Comparison of ENCODE assay signal across 31 cellular contexts in genomic region chr13:87736849-87737400, GRCh38.
"Had no signal": no experiment of that assay in that cellular context is flagged by ENCODE, and none has a peak within 500 bp of the region (broad histone marks: within the 10 kb centered on the region; RNA-seq: fewer than 3 reads in every experiment).

No MANE protein-coding gene starts in this region.

- H3K4me3 Mint-ChIP-seq: activated B cell treated with CpG ODN at 0.5 μM for 24 hours; activated CD4-positive, alpha-beta T cell treated with anti-CD3 and anti-CD28 coated beads, Interleukin-2, amount 10 ng/mL, durations not matched to agents 24 days and 14 days; activated CD8-positive, alpha-beta memory T cell treated with anti-CD3 and anti-CD28 coated beads, Interleukin-2, amount 10 ng/mL, durations not matched to agents 7 days and 5 days; activated naive CD8-positive, alpha-beta T cell treated with anti-CD3 and anti-CD28 coated beads, Interleukin-2, amount 50 U/mL, for 24 hours; activated T-cell treated with anti-CD3 and anti-CD28 coated beads, Interleukin-2, amount 50 U/mL, for 24 hours; activated T-helper 1 cell treated with anti-CD3 and anti-CD28 coated beads, Interleukin-12 subunit alpha, Interleukin-12 subunit beta, Interleukin-2, Interleukin-4 antibody, amounts not matched to agents 30 ng/mL and 10 ng/mL and 1 ng/mL, durations not matched to agents 14 hours and 24 hours and 36 hours; central memory CD8-positive, alpha-beta T cell; T-cell had no signal

- FAIRE-seq: TTC549 had no signal

- DNase-seq: activated B cell treated with CpG ODN at 0.5 μM for 24 hours; activated CD4-positive, alpha-beta T cell treated with anti-CD3 and anti-CD28 coated beads for 1 hour; activated CD4-positive, alpha-beta T cell treated with anti-CD3 and anti-CD28 coated beads, Interleukin-2, amount 10 ng/mL, durations not matched to agents 24 days and 14 days; activated CD4-positive, alpha-beta T cell treated with anti-CD3 and anti-CD28 coated beads, Interleukin-2, amount 50 U/mL, for 48 hours; activated CD8-positive, alpha-beta memory T cell treated with anti-CD3 and anti-CD28 coated beads, Interleukin-2, amount 10 ng/mL, durations not matched to agents 7 days and 5 days; activated effector memory CD4-positive, alpha-beta T cell treated with Interleukin-2 at 50 U/mL for 16 hours; activated naive CD4-positive, alpha-beta T cell; activated naive CD8-positive, alpha-beta T cell treated with anti-CD3 and anti-CD28 coated beads, Interleukin-2, amount 50 U/mL, for 24 hours; activated T-cell treated with anti-CD3 and anti-CD28 coated beads, Interleukin-2, amount 50 U/mL, for 24 hours; amniotic stem cell; body of pancreas; KG1; NCI-H1092; NCI-H1417 treated with DMSO at 0.1 percent for 48 hours; NCI-H1694; NCI-H2029; NCI-H345; NCI-H510A; NCI-H526 treated with DMSO at 0.1 percent for 48 hours; PC-9; RPMI8226; T-cell; T-helper 2 cell; T1000 had no signal

- H3K27ac ChIP-seq: ascending aorta, body of pancreas, PC-9, SK-N-MC had no signal

- H3K36me3 Mint-ChIP-seq: activated CD8-positive, alpha-beta memory T cell treated with anti-CD3 and anti-CD28 coated beads, Interleukin-2, amount 10 ng/mL, durations not matched to agents 7 days and 5 days; activated naive CD4-positive, alpha-beta T cell treated with anti-CD3 and anti-CD28 coated beads, Interleukin-2, amount 50 U/mL, for 72 hours; T-cell had no signal

- H3K9me3 Mint-ChIP-seq: activated CD4-positive, alpha-beta T cell treated with anti-CD3 and anti-CD28 coated beads, Interleukin-2, amount 10 ng/mL, durations not matched to agents 24 days and 14 days; activated T-cell treated with anti-CD3 and anti-CD28 coated beads, Interleukin-2, amount 50 U/mL, for 24 hours had no signal

- H3K27ac Mint-ChIP-seq: activated B cell treated with CpG ODN at 0.5 μM for 24 hours; activated CD4-positive, alpha-beta T cell treated with anti-CD3 and anti-CD28 coated beads, Interleukin-2, amount 10 ng/mL, durations not matched to agents 24 days and 14 days; activated CD8-positive, alpha-beta memory T cell treated with anti-CD3 and anti-CD28 coated beads, Interleukin-2, amount 10 ng/mL, durations not matched to agents 7 days and 5 days; activated naive CD4-positive, alpha-beta T cell treated with anti-CD3 and anti-CD28 coated beads, Interleukin-2, amount 50 U/mL, for 72 hours; activated naive CD8-positive, alpha-beta T cell treated with anti-CD3 and anti-CD28 coated beads, Interleukin-2, amount 50 U/mL, for 24 hours; activated T-cell treated with anti-CD3 and anti-CD28 coated beads, Interleukin-2, amount 50 U/mL, for 24 hours; activated T-helper 1 cell treated with anti-CD3 and anti-CD28 coated beads, Interleukin-12 subunit alpha, Interleukin-12 subunit beta, Interleukin-2, Interleukin-4 antibody, amounts not matched to agents 30 ng/mL and 10 ng/mL and 1 ng/mL, durations not matched to agents 14 hours and 24 hours and 36 hours; T-cell had no signal

- H3K36me3 ChIP-seq: ascending aorta had no signal

- ATAC-seq: activated CD8-positive, alpha-beta memory T cell treated with anti-CD3 and anti-CD28 coated beads, Interleukin-2, amount 10 ng/mL, durations not matched to agents 7 days and 5 days; activated naive CD8-positive, alpha-beta T cell treated with anti-CD3 and anti-CD28 coated beads, Interleukin-2, amount 50 U/mL, for 24 hours; body of pancreas; Right ventricle myocardium inferior; T-cell had no signal

- H3K27me3 Mint-ChIP-seq: activated B cell treated with CpG ODN at 0.5 μM for 24 hours; activated CD4-positive, alpha-beta T cell treated with anti-CD3 and anti-CD28 coated beads, Interleukin-2, amount 10 ng/mL, durations not matched to agents 24 days and 14 days; activated CD8-positive, alpha-beta memory T cell treated with anti-CD3 and anti-CD28 coated beads, Interleukin-2, amount 10 ng/mL, durations not matched to agents 7 days and 5 days; activated naive CD8-positive, alpha-beta T cell treated with anti-CD3 and anti-CD28 coated beads, Interleukin-2, amount 50 U/mL, for 24 hours; activated T-cell treated with anti-CD3 and anti-CD28 coated beads, Interleukin-2, amount 50 U/mL, for 24 hours; central memory CD8-positive, alpha-beta T cell; T-cell had no signal

- H3K4me1 Mint-ChIP-seq: activated B cell treated with CpG ODN at 0.5 μM for 24 hours; activated CD4-positive, alpha-beta T cell treated with anti-CD3 and anti-CD28 coated beads, Interleukin-2, amount 10 ng/mL, durations not matched to agents 24 days and 14 days; activated CD8-positive, alpha-beta memory T cell treated with anti-CD3 and anti-CD28 coated beads, Interleukin-2, amount 10 ng/mL, durations not matched to agents 7 days and 5 days; activated naive CD8-positive, alpha-beta T cell treated with anti-CD3 and anti-CD28 coated beads, Interleukin-2, amount 50 U/mL, for 24 hours; central memory CD8-positive, alpha-beta T cell; T-cell had no signal

- H3K4me3 ChIP-seq: ascending aorta, body of pancreas, PC-9, SK-N-MC had no signal

- H3K9me3 ChIP-seq: ascending aorta, body of pancreas had no signal

- H3K4me1 ChIP-seq: ascending aorta, body of pancreas had no signal

- H3K27me3 ChIP-seq: ascending aorta, body of pancreas had no signal
